ENCODE assay signal across 1 cellular context in the genomic region with DNA sequence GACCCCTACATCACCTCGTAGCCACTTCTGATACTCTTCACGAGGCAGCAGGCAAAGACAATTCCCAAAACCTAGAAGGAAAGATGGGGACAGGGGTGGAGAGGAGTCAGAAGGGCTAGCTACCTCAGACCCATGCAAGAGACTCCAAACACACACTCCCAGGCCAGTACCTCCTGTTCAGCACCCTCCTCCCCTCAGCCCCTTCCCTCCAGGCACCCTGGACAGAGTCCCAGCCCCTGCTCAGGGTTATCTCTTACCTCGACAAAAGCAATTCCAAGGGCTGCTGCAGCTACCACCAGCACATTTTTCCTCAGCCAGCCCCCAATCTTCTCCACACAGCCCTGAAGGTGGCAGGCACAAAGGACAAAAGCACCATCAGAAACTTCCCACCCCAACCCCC.
TF ChIP-seq lines count a peak whose summit lies in the region.

No MANE protein-coding gene starts in this region.

TF ChIP-seq in WTC11, 78 proteins besides CTCF, POLR2A, EP300 and RAD21 (continued from another document):
- TF ChIP-seq CREB1 (CRISPR knock-in tag; IDR thresholded peaks at IDR 0.05) (no peak), GABPB1 (CRISPR knock-in tag; IDR thresholded peaks at IDR 0.05) (no peak), FOXJ3 (CRISPR knock-in tag; IDR thresholded peaks at IDR 0.05; ENCODE audit: borderline replicate concordance) (no peak), GTF2I (CRISPR knock-in tag; conservative IDR thresholded peaks at IDR 0.05) (no peak), FOXK1 (CRISPR knock-in tag; IDR thresholded peaks at IDR 0.05) (no peak), ZNF138 (CRISPR knock-in tag; conservative IDR thresholded peaks at IDR 0.05) (no peak), OVOL2 (CRISPR knock-in tag; IDR thresholded peaks at IDR 0.05; ENCODE audit: borderline replicate concordance) (no peak), NFATC4 (CRISPR knock-in tag; IDR thresholded peaks at IDR 0.05) (no peak), ETV6 (CRISPR knock-in tag; IDR thresholded peaks at IDR 0.05) (no peak), TEAD4 (CRISPR knock-in tag; IDR thresholded peaks at IDR 0.05) (no peak)
- TF ChIP-seq, protein P1, sequence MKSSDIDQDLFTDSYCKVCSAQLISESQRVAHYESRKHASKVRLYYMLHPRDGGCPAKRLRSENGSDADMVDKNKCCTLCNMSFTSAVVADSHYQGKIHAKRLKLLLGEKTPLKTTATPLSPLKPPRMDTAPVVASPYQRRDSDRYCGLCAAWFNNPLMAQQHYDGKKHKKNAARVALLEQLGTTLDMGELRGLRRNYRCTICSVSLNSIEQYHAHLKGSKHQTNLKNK (CRISPR knock-in tag; IDR thresholded peaks at IDR 0.05), result no peak
- TF ChIP-seq, protein P2, sequence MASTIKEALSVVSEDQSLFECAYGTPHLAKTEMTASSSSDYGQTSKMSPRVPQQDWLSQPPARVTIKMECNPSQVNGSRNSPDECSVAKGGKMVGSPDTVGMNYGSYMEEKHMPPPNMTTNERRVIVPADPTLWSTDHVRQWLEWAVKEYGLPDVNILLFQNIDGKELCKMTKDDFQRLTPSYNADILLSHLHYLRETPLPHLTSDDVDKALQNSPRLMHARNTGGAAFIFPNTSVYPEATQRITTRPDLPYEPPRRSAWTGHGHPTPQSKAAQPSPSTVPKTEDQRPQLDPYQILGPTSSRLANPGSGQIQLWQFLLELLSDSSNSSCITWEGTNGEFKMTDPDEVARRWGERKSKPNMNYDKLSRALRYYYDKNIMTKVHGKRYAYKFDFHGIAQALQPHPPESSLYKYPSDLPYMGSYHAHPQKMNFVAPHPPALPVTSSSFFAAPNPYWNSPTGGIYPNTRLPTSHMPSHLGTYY (CRISPR knock-in tag; IDR thresholded peaks at IDR 0.05), result no peak
- TF ChIP-seq, protein P3, sequence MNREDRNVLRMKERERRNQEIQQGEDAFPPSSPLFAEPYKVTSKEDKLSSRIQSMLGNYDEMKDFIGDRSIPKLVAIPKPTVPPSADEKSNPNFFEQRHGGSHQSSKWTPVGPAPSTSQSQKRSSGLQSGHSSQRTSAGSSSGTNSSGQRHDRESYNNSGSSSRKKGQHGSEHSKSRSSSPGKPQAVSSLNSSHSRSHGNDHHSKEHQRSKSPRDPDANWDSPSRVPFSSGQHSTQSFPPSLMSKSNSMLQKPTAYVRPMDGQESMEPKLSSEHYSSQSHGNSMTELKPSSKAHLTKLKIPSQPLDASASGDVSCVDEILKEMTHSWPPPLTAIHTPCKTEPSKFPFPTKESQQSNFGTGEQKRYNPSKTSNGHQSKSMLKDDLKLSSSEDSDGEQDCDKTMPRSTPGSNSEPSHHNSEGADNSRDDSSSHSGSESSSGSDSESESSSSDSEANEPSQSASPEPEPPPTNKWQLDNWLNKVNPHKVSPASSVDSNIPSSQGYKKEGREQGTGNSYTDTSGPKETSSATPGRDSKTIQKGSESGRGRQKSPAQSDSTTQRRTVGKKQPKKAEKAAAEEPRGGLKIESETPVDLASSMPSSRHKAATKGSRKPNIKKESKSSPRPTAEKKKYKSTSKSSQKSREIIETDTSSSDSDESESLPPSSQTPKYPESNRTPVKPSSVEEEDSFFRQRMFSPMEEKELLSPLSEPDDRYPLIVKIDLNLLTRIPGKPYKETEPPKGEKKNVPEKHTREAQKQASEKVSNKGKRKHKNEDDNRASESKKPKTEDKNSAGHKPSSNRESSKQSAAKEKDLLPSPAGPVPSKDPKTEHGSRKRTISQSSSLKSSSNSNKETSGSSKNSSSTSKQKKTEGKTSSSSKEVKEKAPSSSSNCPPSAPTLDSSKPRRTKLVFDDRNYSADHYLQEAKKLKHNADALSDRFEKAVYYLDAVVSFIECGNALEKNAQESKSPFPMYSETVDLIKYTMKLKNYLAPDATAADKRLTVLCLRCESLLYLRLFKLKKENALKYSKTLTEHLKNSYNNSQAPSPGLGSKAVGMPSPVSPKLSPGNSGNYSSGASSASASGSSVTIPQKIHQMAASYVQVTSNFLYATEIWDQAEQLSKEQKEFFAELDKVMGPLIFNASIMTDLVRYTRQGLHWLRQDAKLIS (CRISPR knock-in tag; IDR thresholded peaks at IDR 0.05; ENCODE audit: borderline replicate concordance), result no peak
- TF ChIP-seq, protein P4, sequence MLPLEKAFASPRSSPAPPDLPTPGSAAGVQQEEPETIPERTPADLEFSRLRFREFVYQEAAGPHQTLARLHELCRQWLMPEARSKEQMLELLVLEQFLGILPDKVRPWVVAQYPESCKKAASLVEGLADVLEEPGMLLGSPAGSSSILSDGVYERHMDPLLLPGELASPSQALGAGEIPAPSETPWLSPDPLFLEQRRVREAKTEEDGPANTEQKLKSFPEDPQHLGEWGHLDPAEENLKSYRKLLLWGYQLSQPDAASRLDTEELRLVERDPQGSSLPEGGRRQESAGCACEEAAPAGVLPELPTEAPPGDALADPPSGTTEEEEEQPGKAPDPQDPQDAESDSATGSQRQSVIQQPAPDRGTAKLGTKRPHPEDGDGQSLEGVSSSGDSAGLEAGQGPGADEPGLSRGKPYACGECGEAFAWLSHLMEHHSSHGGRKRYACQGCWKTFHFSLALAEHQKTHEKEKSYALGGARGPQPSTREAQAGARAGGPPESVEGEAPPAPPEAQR (CRISPR knock-in tag; IDR thresholded peaks at IDR 0.05), result no peak
TF ChIP-seq in WTC11: peak in this region for 0.
